Comparison of ENCODE assay signal across 9 cellular contexts in the genomic region with DNA sequence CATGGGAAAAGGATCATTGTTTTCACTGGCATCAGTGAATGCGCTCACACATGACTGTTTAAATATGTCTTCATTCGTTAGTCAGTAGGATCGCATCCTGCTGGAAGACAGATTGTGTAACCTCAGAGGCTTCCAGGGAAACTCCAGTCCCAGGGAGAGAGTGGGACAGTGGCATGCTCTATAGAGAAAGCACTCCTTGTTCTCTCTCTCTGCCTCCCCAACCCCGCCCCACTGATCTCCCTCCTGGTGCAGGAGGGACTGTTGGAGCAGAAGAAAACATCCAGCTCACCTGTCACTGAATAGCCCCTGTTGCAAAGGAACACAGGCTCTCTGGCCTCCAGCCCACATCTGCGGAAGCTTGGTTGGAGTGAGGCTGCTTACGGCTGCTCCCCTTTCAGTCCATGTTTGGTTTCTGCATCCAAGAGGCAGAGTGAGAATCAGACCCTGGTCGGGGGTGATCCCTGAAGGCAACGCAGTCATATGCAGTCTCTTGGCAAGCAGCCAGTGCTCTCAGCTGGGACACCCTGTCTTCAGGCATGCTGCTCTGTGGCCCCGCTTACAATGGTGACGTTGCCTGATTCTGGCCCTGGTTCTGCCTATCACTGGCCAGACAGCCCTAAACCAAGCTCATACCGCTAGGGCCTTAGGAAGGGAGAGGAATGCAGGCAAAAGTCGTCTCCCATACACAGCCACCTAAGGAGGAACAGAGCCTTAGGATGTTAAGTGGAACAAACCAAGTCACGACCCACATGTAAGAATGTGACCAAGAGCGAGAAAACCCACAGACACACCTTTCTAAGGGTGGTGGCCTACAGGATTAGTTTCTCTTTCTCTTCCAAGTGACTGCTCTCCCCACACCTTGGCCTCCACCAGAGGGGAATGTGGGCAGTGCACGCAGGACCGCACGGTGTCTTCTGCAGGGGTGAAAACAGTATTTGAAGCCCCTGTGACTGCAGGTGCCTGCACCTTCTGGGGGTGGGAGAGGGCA. TPM values are rescaled to one million over a fixed set of nuclear protein-coding genes. Genes with fewer than 3 reads are reported as not detected.
DNase-seq lines count a peak whose midpoint lies in the region; ATAC-seq, FAIRE-seq and TF ChIP-seq lines count a peak whose summit lies in the region.
"Had no signal": no experiment of that assay in that cellular context is flagged by ENCODE, and none has a peak within 500 bp of the region (broad histone marks: within the 10 kb centered on the region; RNA-seq: fewer than 3 reads in every experiment).

No MANE protein-coding gene starts in this region.

- DNase-seq in DMS53 treated with DMSO at 0.1 percent for 48 hours (lab: John Stamatoyannopoulos, UW; ENCODE audit: unreplicated experiment) = peak; percentile 8
- DNase-seq in RCC 7860 (ENCODE audit: low spot score) = peak; percentile 52
- peak; percentile 47 to 57 for DNase-seq in foreskin keratinocyte
- peak; percentile 7 for DNase-seq in putamen (ENCODE audit: low spot score)
- no peak for DNase-seq in activated effector memory CD4-positive, alpha-beta T cell treated with Interleukin-2 at 50 U/mL for 16 hours
- DNase-seq in effector CD8-positive, alpha-beta T cell (lab: John Stamatoyannopoulos, UW) = no peak
- DNase-seq in activated CD4-positive, alpha-beta T cell treated with anti-CD3 and anti-CD28 coated beads, Interleukin-2, amount 50 U/mL, for 1 hour = no peak

- no peak for FAIRE-seq in RCC 7860 (lab: Jason Lieb, UNC)
- FAIRE-seq: keratinocyte had no signal

- no peaks in the 10 kb centered on the region for H3K27me3 ChIP-seq in foreskin keratinocyte

- TF ChIP-seq CTCF in foreskin keratinocyte (conservative IDR thresholded peaks at IDR 0.05) = no peak

- peaks cover 8% of the 10 kb centered on the region for H3K4me1 ChIP-seq in foreskin keratinocyte

- peak; percentile 48 for ATAC-seq in foreskin keratinocyte
- no peak for ATAC-seq in GM18498 (IDR thresholded peaks at IDR 0.05; ENCODE audit: unreplicated experiment)

- H3K27ac ChIP-seq in foreskin keratinocyte = no peak overlapping the region

RNA-seq across cellular contexts. Expression of a gene that starts 39.7 kb away (rescaled TPM):
- 84.0 and 87.7 TPM in 2 replicates for total RNA-seq in foreskin keratinocyte
- 64.6 and 80.0 TPM in 2 replicates for polyA plus RNA-seq in foreskin keratinocyte

Comparison
In these comparisons a context has a peak if more than half of its experiments do, and no peak if none do; other contexts are left out.
1. DNase-seq: peak in DMS53 treated with DMSO at 0.1 percent for 48 hours (single experiment), RCC 7860 (single experiment), foreskin keratinocyte (2 of 2) and putamen (single experiment); none in activated effector memory CD4-positive, alpha-beta T cell treated with Interleukin-2 at 50 U/mL for 16 hours (single experiment), effector CD8-positive, alpha-beta T cell (single experiment) and activated CD4-positive, alpha-beta T cell treated with anti-CD3 and anti-CD28 coated beads, Interleukin-2, amount 50 U/mL, for 1 hour (single experiment).